Comparison of ENCODE assay signal across 1 cellular context in genomic region chr11:67277231-67277961, GRCh38.
TF ChIP-seq lines count a peak whose summit lies in the region.

No MANE protein-coding gene starts in this region.

TF ChIP-seq in HEK293, 187 proteins besides CTCF, POLR2A, EP300 and RAD21 (continued from another document and continues in another):
- no peak for TF ChIP-seq ZNF148 (tag by site-specific recombination; IDR thresholded peaks at IDR 0.05; ENCODE audit: borderline replicate concordance)
- TF ChIP-seq ZBTB10 (tag by site-specific recombination; IDR thresholded peaks at IDR 0.05), result no peak
- TF ChIP-seq ZNF280C (tag by site-specific recombination; IDR thresholded peaks at IDR 0.05), result no peak
- no peak for TF ChIP-seq BCL6B (tag by site-specific recombination; IDR thresholded peaks at IDR 0.05)
- TF ChIP-seq KLF16 (tag by site-specific recombination; IDR thresholded peaks at IDR 0.05), result no peak
- no peak for TF ChIP-seq ZFHX2 (tag by site-specific recombination; conservative IDR thresholded peaks at IDR 0.05)
- TF ChIP-seq ZXDB (tag by site-specific recombination; IDR thresholded peaks at IDR 0.05), result peak; percentile 100
- TF ChIP-seq AEBP2 (tag by site-specific recombination; IDR thresholded peaks at IDR 0.05; ENCODE audit: borderline replicate concordance), result no peak
- no peak for TF ChIP-seq PBX3 (CRISPR knock-in tag; IDR thresholded peaks at IDR 0.05)
- 0 out of 2 replicates have a peak, but pooled peaks have one; percentile 24 for TF ChIP-seq ZBTB11 (tag by site-specific recombination; conservative IDR thresholded peaks at IDR 0.05; ENCODE audit: low read depth)
- TF ChIP-seq ZNF76 (tag by site-specific recombination; IDR thresholded peaks at IDR 0.05; ENCODE audit: borderline replicate concordance, low read depth), result no peak
- no peak for TF ChIP-seq HIC1 (tag by site-specific recombination; IDR thresholded peaks at IDR 0.05)
- no peak for TF ChIP-seq ZNF311 (tag by site-specific recombination; IDR thresholded peaks at IDR 0.05; ENCODE audit: borderline replicate concordance)
- peak; percentile 58; the same call in 1 of the 2 replicates for TF ChIP-seq KLF1 (tag by site-specific recombination; IDR thresholded peaks at IDR 0.05)
- TF ChIP-seq ZBTB7A (tag by site-specific recombination; IDR thresholded peaks at IDR 0.05; ENCODE audit: low read depth), result no peak
- TF ChIP-seq GLI2 (tag by site-specific recombination; IDR thresholded peaks at IDR 0.05; ENCODE audit: borderline replicate concordance, low read depth), result no peak
- no peak for TF ChIP-seq MEIS1 (CRISPR knock-in tag; IDR thresholded peaks at IDR 0.05; ENCODE audit: borderline replicate concordance)
- no peak for TF ChIP-seq ZNF561 (tag by site-specific recombination; IDR thresholded peaks at IDR 0.05; ENCODE audit: borderline replicate concordance)
- peak; percentile 57; the same call in 1 of the 2 replicates for TF ChIP-seq ZIC2 (tag by site-specific recombination; IDR thresholded peaks at IDR 0.05)
- TF ChIP-seq ZBTB8A (tag by site-specific recombination; IDR thresholded peaks at IDR 0.05), result no peak
- TF ChIP-seq ZNF433 (tag by site-specific recombination; IDR thresholded peaks at IDR 0.05; ENCODE audit: low read depth), result no peak
- TF ChIP-seq KLF17 (tag by site-specific recombination; IDR thresholded peaks at IDR 0.05), result 0 out of 2 replicates have a peak, but pooled peaks have one; percentile 29
- TF ChIP-seq PRDM4 (tag by site-specific recombination; IDR thresholded peaks at IDR 0.05), result peak; percentile 66; the same call in 1 of the 2 replicates
- no peak for TF ChIP-seq ZNF175 (tag by site-specific recombination; IDR thresholded peaks at IDR 0.05)
- no peak for TF ChIP-seq ZNF626 (tag by site-specific recombination; IDR thresholded peaks at IDR 0.05)
- TF ChIP-seq ZNF341 (tag by site-specific recombination; IDR thresholded peaks at IDR 0.05; ENCODE audit: low read depth), result 0 out of 2 replicates have a peak, but pooled peaks have one; percentile 13
- no peak for TF ChIP-seq ZNF18 (tag by site-specific recombination; IDR thresholded peaks at IDR 0.05)
- no peak for TF ChIP-seq ZNF560 (tag by site-specific recombination; IDR thresholded peaks at IDR 0.05; ENCODE audit: borderline replicate concordance)
- TF ChIP-seq HOXD13 (CRISPR knock-in tag; IDR thresholded peaks at IDR 0.05; ENCODE audit: borderline replicate concordance), result no peak
- TF ChIP-seq GFI1B (tag by site-specific recombination; IDR thresholded peaks at IDR 0.05), result no peak
- TF ChIP-seq OSR2 (tag by site-specific recombination; IDR thresholded peaks at IDR 0.05), result no peak
